ENCODE assay signal across 24 cellular contexts in the genomic region with DNA sequence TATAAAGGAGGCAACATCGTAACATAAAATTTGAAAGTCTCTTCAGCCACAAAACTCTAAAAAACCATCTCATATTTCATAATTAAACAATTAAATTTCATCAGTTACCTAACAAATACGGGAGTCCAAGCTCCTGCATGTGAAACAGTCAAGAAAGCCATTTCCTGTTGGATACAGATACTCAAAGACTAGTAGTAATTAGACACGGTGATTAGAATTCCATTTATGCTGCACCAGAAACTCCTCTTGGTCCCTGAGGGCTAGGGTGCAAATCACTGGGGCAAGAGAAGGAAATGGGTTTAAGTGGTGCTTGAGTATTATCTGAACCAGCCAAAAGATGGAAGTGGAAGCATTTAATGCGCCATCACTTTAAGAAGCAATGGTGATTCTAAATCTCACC. TPM values are rescaled to one million over a fixed set of nuclear protein-coding genes. Genes with fewer than 3 reads are reported as not detected.
DNase-seq lines count a peak whose midpoint lies in the region; ATAC-seq, FAIRE-seq and TF ChIP-seq lines count a peak whose summit lies in the region.
"Had no signal": no experiment of that assay in that cellular context is flagged by ENCODE, and none has a peak within 500 bp of the region (broad histone marks: within the 10 kb centered on the region; RNA-seq: fewer than 3 reads in every experiment).

No MANE protein-coding gene starts in this region.

- peaks cover 98% of the 10 kb centered on the region for H3K4me1 Mint-ChIP-seq in osteocyte (ENCODE audit: unreplicated experiment)

- POLR2A ChIA-PET in HepG2 (lab: Yijun Ruan, JAX): interaction anchor here (1.6 to 4.6 kb wide), 2 partner anchors 27 to 32 kb away, joined by 3 to 24 read pairs; partner anchors contain the start of gene TRAM2

- no peaks in the 10 kb centered on the region for H3K27me3 ChIP-seq in adipocyte (replicated peaks; ENCODE audit: control insufficient read depth, insufficient read depth, low read length)
- H3K27me3 ChIP-seq in HepG2 (ENCODE audit: control insufficient read depth in 1 of 2, insufficient read depth in 2 of 2, low read length in 2 of 2): no peaks in the 10 kb centered on the region
- H3K27me3 ChIP-seq: adrenal gland, right lobe of liver, upper lobe of right lung had no signal

- H3K4me3 Mint-ChIP-seq in osteocyte (ENCODE audit: unreplicated experiment): no peak overlapping the region
- H3K4me3 Mint-ChIP-seq: activated CD4-positive, alpha-beta memory T cell treated with anti-CD3 and anti-CD28 coated beads, Interleukin-2, amount 10 ng/mL, durations not matched to agents 7 days and 5 days; B cell; naive thymus-derived CD8-positive, alpha-beta T cell had no signal

- peaks cover 55% of the 10 kb centered on the region for H3K36me3 Mint-ChIP-seq in osteocyte (ENCODE audit: unreplicated experiment)

- no TSS peak for BruUV-seq in HepG2 (replicated peaks; lab: Mats Ljungman, UMichigan)

- H3K4me1 ChIP-seq in adipocyte (ENCODE audit: control insufficient read depth, insufficient read depth, low read length): peaks cover 86% of the 10 kb centered on the region
- peaks cover 98% of the 10 kb centered on the region for H3K4me1 ChIP-seq in HepG2 (ENCODE audit: insufficient read depth, low read length)
- H3K4me1 ChIP-seq: HAP-1 had no signal

- peaks cover 92% of the 10 kb centered on the region for H3K79me2 ChIP-seq in HepG2 (ENCODE audit: insufficient read depth, low read length)

- H3K36me3 ChIP-seq in adipocyte (ENCODE audit: control insufficient read depth, insufficient read depth, low read length, severe bottlenecking) (peaks cover 9% of the 10 kb centered on the region), HepG2 (replicated peaks in 1 of 2; ENCODE audit: control insufficient read depth in 1 of 2, insufficient read depth in 2 of 2, low read length in 2 of 2) (peaks cover 6 to 15% of the 10 kb centered on the region in 2 experiments)
- H3K36me3 ChIP-seq: adrenal gland, HAP-1, right lobe of liver, upper lobe of right lung had no signal

- TF ChIP-seq RAD21 in HepG2 (CRISPR knock-in tag; IDR thresholded peaks at IDR 0.05): no peak

- CTCF ChIA-PET in HepG2 (lab: Yijun Ruan, JAX; ENCODE audit: low intra/inter-chr PET ratio, low total read pairs): no interaction called here

- H3K9ac ChIP-seq in adipocyte (ENCODE audit: low read length): peak overlapping the region; percentile 20
- no peak overlapping the region for H3K9ac ChIP-seq in HepG2 (ENCODE audit: insufficient read depth, low read depth, low read length)
- H3K9ac ChIP-seq: parathyroid adenoma had no signal

- H2AFZ ChIP-seq in HepG2 (ENCODE audit: low read length): no peak overlapping the region
- H2AFZ ChIP-seq: parathyroid adenoma had no signal

- H3K4me2 ChIP-seq in HepG2 (ENCODE audit: low read depth, low read length): no peak overlapping the region

- no peak for FAIRE-seq in HepG2 (lab: Jason Lieb, UNC)
- FAIRE-seq: bronchial epithelial cell, K562 had no signal

- H3K4me3 ChIP-seq in adipocyte (ENCODE audit: low read length) (no peak overlapping the region), HepG2 (replicated peaks in 1 of 3; ENCODE audit: insufficient read depth in 1 of 3, low read depth in 2 of 3, low read length in 3 of 3) (no peak overlapping the region)
- H3K4me3 ChIP-seq: adrenal gland, coronary artery, HAP-1, K562, right lobe of liver, upper lobe of right lung had no signal

- TF ChIP-seq POLR2A in HepG2 (IDR thresholded peaks at IDR 0.05; ENCODE audit: insufficient read depth in 1 of 2, low read depth in 2 of 2, low read length in 2 of 2): no peak

- no peak for TF ChIP-seq CTCF in osteocyte (IDR thresholded peaks at IDR 0.05)
- no peak for TF ChIP-seq CTCF in HepG2 (CRISPR knock-in tag; IDR thresholded peaks at IDR 0.05)

- no peak for ATAC-seq in HepG2
- ATAC-seq: naive thymus-derived CD8-positive, alpha-beta T cell; upper lobe of right lung had no signal

- H3K9me3 ChIP-seq in adipocyte (ENCODE audit: control insufficient read depth, low read length) (no peaks in the 10 kb centered on the region), HepG2 (ENCODE audit: low read length) (no peaks in the 10 kb centered on the region)
- H3K9me3 ChIP-seq: adrenal gland, HAP-1, right lobe of liver, upper lobe of right lung had no signal

- 99% methylated on average over 4 of the region's 4 CpGs for WGBS in HepG2 (ENCODE audit: low lambda C conversion rate)

- H3K27ac Mint-ChIP-seq in osteocyte (ENCODE audit: unreplicated experiment): peak overlapping the region; percentile 97
- H3K27ac Mint-ChIP-seq: activated CD4-positive, alpha-beta memory T cell treated with anti-CD3 and anti-CD28 coated beads, Interleukin-2, amount 10 ng/mL, durations not matched to agents 7 days and 5 days; B cell had no signal

- intact Hi-C loops in HepG2 (cut with micrococcal nuclease; ENCODE audit: unreplicated experiment): no loop called here

- peaks cover 17% of the 10 kb centered on the region for H4K20me1 ChIP-seq in HepG2 (ENCODE audit: insufficient read depth, low read length)

- H3K9me3 Mint-ChIP-seq in osteocyte (ENCODE audit: unreplicated experiment): no peaks in the 10 kb centered on the region
- H3K9me3 Mint-ChIP-seq: activated CD4-positive, alpha-beta memory T cell treated with anti-CD3 and anti-CD28 coated beads, Interleukin-2, amount 10 ng/mL, durations not matched to agents 7 days and 5 days; naive thymus-derived CD8-positive, alpha-beta T cell had no signal

- no peaks in the 10 kb centered on the region for H3K27me3 Mint-ChIP-seq in osteocyte (ENCODE audit: unreplicated experiment)
- H3K27me3 Mint-ChIP-seq: activated CD4-positive, alpha-beta memory T cell treated with anti-CD3 and anti-CD28 coated beads, Interleukin-2, amount 10 ng/mL, durations not matched to agents 7 days and 5 days; B cell; naive thymus-derived CD8-positive, alpha-beta T cell had no signal

- TF ChIP-seq EP300 in HepG2 (IDR thresholded peaks at IDR 0.05; ENCODE audit: low read depth in 2 of 2, low read length in 2 of 2) (no peak), HepG2 (CRISPR knock-in tag; IDR thresholded peaks at IDR 0.05; ENCODE audit: borderline replicate concordance) (no peak)

- no peak overlapping the region for H3K27ac ChIP-seq in HepG2 (ENCODE audit: extremely low read length, insufficient read depth, low read length)
- H3K27ac ChIP-seq: adrenal gland, parathyroid adenoma, right lobe of liver, upper lobe of right lung had no signal

- in situ Hi-C loops in HepG2 (cut with HindIII; ENCODE audit: extremely low pct_ligation_motif_present, low pct_unique_long_range_greater_than_20kb): no loop called here

- peak; percentile 16 for DNase-seq in NCI-H1105 treated with DMSO at 0.1 percent for 48 hours (lab: John Stamatoyannopoulos, UW)
- DNase-seq in NCI-H1105 (lab: John Stamatoyannopoulos, UW): no peak
- peak; percentile 63 for DNase-seq in NCI-H1436 (lab: John Stamatoyannopoulos, UW)
- no peak for DNase-seq in adipocyte (ENCODE audit: low read depth)
- DNase-seq in osteocyte (ENCODE audit: extremely low spot score, unreplicated experiment): no peak
- DNase-seq in NCI-H2196 (lab: John Stamatoyannopoulos, UW; ENCODE audit: unreplicated experiment): no peak
- no peak for DNase-seq in HepG2 (ENCODE audit: low spot score)
- DNase-seq in COLO668 (lab: John Stamatoyannopoulos, UW; ENCODE audit: unreplicated experiment): no peak
- DNase-seq: activated CD4-positive, alpha-beta memory T cell treated with anti-CD3 and anti-CD28 coated beads, Interleukin-2, amount 10 ng/mL, durations not matched to agents 7 days and 5 days; activated effector memory CD4-positive, alpha-beta T cell treated with anti-CD3 and anti-CD28 coated beads, Interleukin-2, amount 50 U/mL, for 16 hours; adrenal gland; head of caudate nucleus; naive thymus-derived CD8-positive, alpha-beta T cell; NCI-H2081; right lobe of liver; stimulated activated CD4-positive, alpha-beta T cell treated with anti-CD3 and anti-CD28 coated beads, Interleukin-15, amount 100 ng/mL, for 24 hours; SW 1271; upper lobe of right lung had no signal

TF ChIP-seq in HepG2, 621 proteins besides CTCF, POLR2A, EP300 and RAD21 (continues in another document):
- TF ChIP-seq ZNF512 (CRISPR knock-in tag; IDR thresholded peaks at IDR 0.05): no peak
- no peak for TF ChIP-seq ZZZ3 (CRISPR knock-in tag; IDR thresholded peaks at IDR 0.05; ENCODE audit: borderline replicate concordance)

RNA-seq across cellular contexts. Expression of gene TRAM2, which starts 27.4 kb away (rescaled TPM):
- 320 and 339 TPM in 2 replicates for total RNA-seq in osteocyte
- total RNA-seq in HepG2 (2016; rRNA removed; fragmentation: Illumina TruSeq; extraction: Trizol): 40.5 and 49.1 TPM in 2 replicates
- 4.0 and 4.7 TPM in 2 replicates for total RNA-seq in HepG2 (2016; cell fraction: cytosol; rRNA removed; fragmentation: Illumina TruSeq; extraction: Trizol; ENCODE audit: low read depth)
- 36.8 and 47.0 TPM in 2 replicates for total RNA-seq in HepG2 (2016; cell fraction: insoluble cytoplasmic fraction; rRNA removed; fragmentation: Illumina TruSeq; extraction: Trizol)
- total RNA-seq in HepG2 (2016; cell fraction: membrane; rRNA removed; fragmentation: Illumina TruSeq; extraction: Trizol): 24.9 and 25.7 TPM in 2 replicates
- total RNA-seq in HepG2 (2016; cell fraction: nucleus; rRNA removed; fragmentation: Illumina TruSeq; extraction: Trizol): 50.0 and 60.1 TPM in 2 replicates
- 68.2 and 72.5 TPM in 2 replicates for polyA plus RNA-seq in HepG2 (2011; rRNA removed)
- polyA plus RNA-seq in HepG2 (2011; cell fraction: cytosol; rRNA removed): 51.1 and 62.3 TPM in 2 replicates
- polyA plus RNA-seq in HepG2 (2011; cell fraction: nucleus; rRNA removed): 100.0 and 109 TPM in 2 replicates
- 42.0 and 55.5 TPM in 2 replicates for polyA plus RNA-seq in HepG2 (2012)
- 2.3 and 2.5 TPM in 2 replicates for polyA plus RNA-seq in HepG2 (2016; cell fraction: cytosol; fragmentation: Illumina TruSeq; extraction: Trizol; ENCODE audit: low read depth)
- 27.8 and 31.3 TPM in 2 replicates for polyA plus RNA-seq in HepG2 (2016; cell fraction: insoluble cytoplasmic fraction; fragmentation: Illumina TruSeq; extraction: Trizol; ENCODE audit: low read depth)
- polyA plus RNA-seq in HepG2 (2016; cell fraction: membrane; fragmentation: Illumina TruSeq; extraction: Trizol; ENCODE audit: low read depth): 11.1 and 12.4 TPM in 2 replicates
- 72.8 and 73.2 TPM in 2 replicates for polyA plus RNA-seq in HepG2 (2016; cell fraction: nucleus; fragmentation: Illumina TruSeq; extraction: Trizol; ENCODE audit: insufficient read depth, low read depth)
- 21.3 and 119 TPM in 2 replicates for polyA minus RNA-seq in HepG2 (2011; rRNA and poly(A)+ RNA removed; ENCODE audit: low replicate concordance)
- polyA minus RNA-seq in HepG2 (2011; cell fraction: cytosol; rRNA and poly(A)+ RNA removed): 67.1 and 80.2 TPM in 2 replicates
- 60.0 and 64.5 TPM in 2 replicates for polyA minus RNA-seq in HepG2 (2011; cell fraction: nucleus; rRNA and poly(A)+ RNA removed)

Comparison
In these comparisons a context has a peak if more than half of its experiments do, and no peak if none do; other contexts are left out.
1. DNase-seq: peak in NCI-H1105 treated with DMSO at 0.1 percent for 48 hours (single experiment) and NCI-H1436 (single experiment); none in NCI-H1105 (single experiment), adipocyte (single experiment), osteocyte (single experiment), NCI-H2196 (single experiment), HepG2 (single experiment) and COLO668 (single experiment).